In the genomic region with DNA sequence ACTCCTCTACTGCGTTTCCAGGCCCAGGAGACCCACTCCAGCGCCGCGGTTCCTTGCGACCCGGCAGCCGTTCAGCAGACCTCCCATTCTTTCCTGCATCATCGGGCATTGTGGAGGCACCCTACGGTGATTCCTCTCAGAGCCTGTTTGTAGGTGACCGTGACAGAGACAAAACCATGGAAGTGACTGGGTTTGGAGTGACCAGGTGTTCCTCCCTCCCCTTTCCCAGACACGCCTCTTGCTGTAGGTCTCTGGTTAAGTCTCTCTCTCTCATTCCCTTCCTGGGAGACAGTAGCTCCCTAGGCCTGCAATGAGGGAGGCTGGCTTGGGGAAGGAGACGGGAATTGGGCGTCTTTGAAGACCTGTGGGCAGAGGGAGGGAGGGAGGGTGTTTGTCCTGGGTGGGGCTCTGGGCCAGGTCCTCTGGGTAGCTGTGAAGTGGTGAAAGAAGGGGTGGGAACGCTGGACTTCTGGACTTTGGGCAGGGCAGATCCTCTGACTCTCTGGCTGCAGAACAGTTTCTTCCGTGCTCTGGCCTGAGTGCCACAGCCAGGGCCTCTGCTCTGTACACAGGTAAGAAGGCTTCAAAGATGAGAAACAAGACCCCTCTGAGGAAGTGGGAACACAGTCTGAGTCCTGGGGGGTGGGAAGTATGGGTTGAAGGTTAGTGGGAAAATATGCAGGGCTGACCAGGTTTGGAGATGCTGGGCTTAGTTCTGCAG, we compare ENCODE assay signal across 1 cellular context.
TF ChIP-seq lines count a peak whose summit lies in the region.

No MANE protein-coding gene starts in this region.

TF ChIP-seq in K562, 482 proteins besides CTCF, POLR2A, EP300 and RAD21 (continued from another document and continues in another):
- TF ChIP-seq, protein P1, sequence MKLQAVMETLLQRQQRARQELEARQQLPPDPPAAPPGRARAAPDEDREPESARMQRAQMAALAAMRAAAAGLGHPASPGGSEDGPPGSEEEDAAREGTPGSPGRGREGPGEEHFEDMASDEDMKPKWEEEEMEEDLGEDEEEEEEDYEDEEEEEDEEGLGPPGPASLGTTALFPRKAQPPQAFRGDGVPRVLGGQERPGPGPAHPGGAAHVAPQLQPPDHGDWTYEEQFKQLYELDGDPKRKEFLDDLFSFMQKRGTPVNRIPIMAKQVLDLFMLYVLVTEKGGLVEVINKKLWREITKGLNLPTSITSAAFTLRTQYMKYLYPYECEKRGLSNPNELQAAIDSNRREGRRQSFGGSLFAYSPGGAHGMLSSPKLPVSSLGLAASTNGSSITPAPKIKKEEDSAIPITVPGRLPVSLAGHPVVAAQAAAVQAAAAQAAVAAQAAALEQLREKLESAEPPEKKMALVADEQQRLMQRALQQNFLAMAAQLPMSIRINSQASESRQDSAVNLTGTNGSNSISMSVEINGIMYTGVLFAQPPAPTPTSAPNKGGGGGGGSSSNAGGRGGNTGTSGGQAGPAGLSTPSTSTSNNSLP (IDR thresholded peaks at IDR 0.05; ENCODE audit: borderline replicate concordance, low read depth, low read length) = no peak
- TF ChIP-seq ETS2 (tag; IDR thresholded peaks at IDR 0.05; ENCODE audit: borderline replicate concordance, poor library complexity, severe bottlenecking) (no peak), HDAC6 (IDR thresholded peaks at IDR 0.05; ENCODE audit: low read depth, low read length) (no peak), NR2C1 (IDR thresholded peaks at IDR 0.05) (no peak), NR2C1 (tag; IDR thresholded peaks at IDR 0.05) (no peak; the same call in 1 of the 2 replicates), GATAD2A (IDR thresholded peaks at IDR 0.05) (no peak), HDAC8 (tag; IDR thresholded peaks at IDR 0.05) (no peak), POLR2B (IDR thresholded peaks at IDR 0.05; ENCODE audit: low read depth, partially characterized antibody) (no peak), KAT8 (IDR thresholded peaks at IDR 0.05; ENCODE audit: low read depth) (no peak), NR2C2 (CRISPR knock-in tag; IDR thresholded peaks at IDR 0.05) (no peak), NR2C2 (tag; IDR thresholded peaks at IDR 0.05) (peak; percentile 77), JUND (IDR thresholded peaks at IDR 0.05; ENCODE audit: borderline replicate concordance, low read depth, low read length) (no peak; the same call in 1 of the 2 replicates), JUND (tag; IDR thresholded peaks at IDR 0.05; ENCODE audit: borderline replicate concordance, low read depth, low read length) (no peak), FOXM1 (IDR thresholded peaks at IDR 0.05; ENCODE audit: low read depth) (no peak), FOXM1 (CRISPR knock-in tag; IDR thresholded peaks at IDR 0.05; ENCODE audit: low read depth) (no peak), TAF15 (IDR thresholded peaks at IDR 0.05; ENCODE audit: low read depth, low read length) (no peak), CBX1 (IDR thresholded peaks at IDR 0.05; ENCODE audit: low read depth) (no peak), TCFL5 (CRISPR knock-in tag; conservative IDR thresholded peaks at IDR 0.05) (no peak), MCM7 (IDR thresholded peaks at IDR 0.05) (no peak), TAF1 (IDR thresholded peaks at IDR 0.05; ENCODE audit: control insufficient read depth, extremely low read depth, insufficient read depth, low read length, severe bottlenecking) (no peak), ZNF696 (CRISPR knock-in tag; conservative IDR thresholded peaks at IDR 0.05) (no peak), PRPF4 (IDR thresholded peaks at IDR 0.05; ENCODE audit: insufficient read depth, low read depth, low read length, poor library complexity, severe bottlenecking) (no peak), BACH1 (tag; IDR thresholded peaks at IDR 0.05) (no peak), FUS (optimal IDR thresholded peaks at IDR 0.05; ENCODE audit: low read depth, low read length) (no peak), FOXK1 (CRISPR knock-in tag; IDR thresholded peaks at IDR 0.05; ENCODE audit: borderline replicate concordance) (no peak), ZNF830 (CRISPR knock-in tag; IDR thresholded peaks at IDR 0.05) (no peak), CXXC5 (CRISPR knock-in tag; IDR thresholded peaks at IDR 0.05) (no peak), ARID1B (IDR thresholded peaks at IDR 0.05) (no peak; the same call in 1 of the 2 replicates), ZBTB1 (CRISPR knock-in tag; IDR thresholded peaks at IDR 0.05; ENCODE audit: borderline replicate concordance, low read depth) (no peak), NCOA4 (IDR thresholded peaks at IDR 0.05; ENCODE audit: partially characterized antibody) (no peak), PHF8 (IDR thresholded peaks at IDR 0.05; ENCODE audit: borderline replicate concordance, low read length) (peak; percentile 41; the same call in 1 of the 2 replicates), SRSF3 (IDR thresholded peaks at IDR 0.05; ENCODE audit: insufficient read depth, low read length) (no peak), ELF1 (tag; IDR thresholded peaks at IDR 0.05) (no peak), HEY1 (CRISPR knock-in tag; IDR thresholded peaks at IDR 0.05; ENCODE audit: borderline replicate concordance) (no peak)
- TF ChIP-seq, protein P2, sequence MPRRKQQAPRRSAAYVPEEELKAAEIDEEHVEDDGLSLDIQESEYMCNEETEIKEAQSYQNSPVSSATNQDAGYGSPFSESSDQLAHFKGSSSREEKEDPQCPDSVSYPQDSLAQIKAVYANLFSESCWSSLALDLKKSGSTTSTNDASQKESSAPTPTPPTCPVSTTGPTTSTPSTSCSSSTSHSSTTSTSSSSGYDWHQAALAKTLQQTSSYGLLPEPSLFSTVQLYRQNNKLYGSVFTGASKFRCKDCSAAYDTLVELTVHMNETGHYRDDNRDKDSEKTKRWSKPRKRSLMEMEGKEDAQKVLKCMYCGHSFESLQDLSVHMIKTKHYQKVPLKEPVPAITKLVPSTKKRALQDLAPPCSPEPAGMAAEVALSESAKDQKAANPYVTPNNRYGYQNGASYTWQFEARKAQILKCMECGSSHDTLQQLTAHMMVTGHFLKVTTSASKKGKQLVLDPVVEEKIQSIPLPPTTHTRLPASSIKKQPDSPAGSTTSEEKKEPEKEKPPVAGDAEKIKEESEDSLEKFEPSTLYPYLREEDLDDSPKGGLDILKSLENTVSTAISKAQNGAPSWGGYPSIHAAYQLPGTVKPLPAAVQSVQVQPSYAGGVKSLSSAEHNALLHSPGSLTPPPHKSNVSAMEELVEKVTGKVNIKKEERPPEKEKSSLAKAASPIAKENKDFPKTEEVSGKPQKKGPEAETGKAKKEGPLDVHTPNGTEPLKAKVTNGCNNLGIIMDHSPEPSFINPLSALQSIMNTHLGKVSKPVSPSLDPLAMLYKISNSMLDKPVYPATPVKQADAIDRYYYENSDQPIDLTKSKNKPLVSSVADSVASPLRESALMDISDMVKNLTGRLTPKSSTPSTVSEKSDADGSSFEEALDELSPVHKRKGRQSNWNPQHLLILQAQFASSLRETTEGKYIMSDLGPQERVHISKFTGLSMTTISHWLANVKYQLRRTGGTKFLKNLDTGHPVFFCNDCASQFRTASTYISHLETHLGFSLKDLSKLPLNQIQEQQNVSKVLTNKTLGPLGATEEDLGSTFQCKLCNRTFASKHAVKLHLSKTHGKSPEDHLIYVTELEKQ (CRISPR knock-in tag; IDR thresholded peaks at IDR 0.05) = no peak
- TF ChIP-seq, protein P3, sequence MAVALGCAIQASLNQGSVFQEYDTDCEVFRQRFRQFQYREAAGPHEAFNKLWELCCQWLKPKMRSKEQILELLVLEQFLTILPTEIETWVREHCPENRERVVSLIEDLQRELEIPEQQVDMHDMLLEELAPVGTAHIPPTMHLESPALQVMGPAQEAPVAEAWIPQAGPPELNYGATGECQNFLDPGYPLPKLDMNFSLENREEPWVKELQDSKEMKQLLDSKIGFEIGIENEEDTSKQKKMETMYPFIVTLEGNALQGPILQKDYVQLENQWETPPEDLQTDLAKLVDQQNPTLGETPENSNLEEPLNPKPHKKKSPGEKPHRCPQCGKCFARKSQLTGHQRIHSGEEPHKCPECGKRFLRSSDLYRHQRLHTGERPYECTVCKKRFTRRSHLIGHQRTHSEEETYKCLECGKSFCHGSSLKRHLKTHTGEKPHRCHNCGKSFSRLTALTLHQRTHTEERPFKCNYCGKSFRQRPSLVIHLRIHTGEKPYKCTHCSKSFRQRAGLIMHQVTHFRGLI (CRISPR knock-in tag; IDR thresholded peaks at IDR 0.05) = no peak
- TF ChIP-seq, protein P4, sequence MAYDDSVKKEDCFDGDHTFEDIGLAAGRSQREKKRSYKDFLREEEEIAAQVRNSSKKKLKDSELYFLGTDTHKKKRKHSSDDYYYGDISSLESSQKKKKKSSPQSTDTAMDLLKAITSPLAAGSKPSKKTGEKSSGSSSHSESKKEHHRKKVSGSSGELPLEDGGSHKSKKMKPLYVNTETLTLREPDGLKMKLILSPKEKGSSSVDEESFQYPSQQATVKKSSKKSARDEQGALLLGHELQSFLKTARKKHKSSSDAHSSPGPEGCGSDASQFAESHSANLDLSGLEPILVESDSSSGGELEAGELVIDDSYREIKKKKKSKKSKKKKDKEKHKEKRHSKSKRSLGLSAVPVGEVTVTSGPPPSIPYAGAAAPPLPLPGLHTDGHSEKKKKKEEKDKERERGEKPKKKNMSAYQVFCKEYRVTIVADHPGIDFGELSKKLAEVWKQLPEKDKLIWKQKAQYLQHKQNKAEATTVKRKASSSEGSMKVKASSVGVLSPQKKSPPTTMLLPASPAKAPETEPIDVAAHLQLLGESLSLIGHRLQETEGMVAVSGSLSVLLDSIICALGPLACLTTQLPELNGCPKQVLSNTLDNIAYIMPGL (CRISPR knock-in tag; IDR thresholded peaks at IDR 0.05) = no peak
- TF ChIP-seq, protein P5, sequence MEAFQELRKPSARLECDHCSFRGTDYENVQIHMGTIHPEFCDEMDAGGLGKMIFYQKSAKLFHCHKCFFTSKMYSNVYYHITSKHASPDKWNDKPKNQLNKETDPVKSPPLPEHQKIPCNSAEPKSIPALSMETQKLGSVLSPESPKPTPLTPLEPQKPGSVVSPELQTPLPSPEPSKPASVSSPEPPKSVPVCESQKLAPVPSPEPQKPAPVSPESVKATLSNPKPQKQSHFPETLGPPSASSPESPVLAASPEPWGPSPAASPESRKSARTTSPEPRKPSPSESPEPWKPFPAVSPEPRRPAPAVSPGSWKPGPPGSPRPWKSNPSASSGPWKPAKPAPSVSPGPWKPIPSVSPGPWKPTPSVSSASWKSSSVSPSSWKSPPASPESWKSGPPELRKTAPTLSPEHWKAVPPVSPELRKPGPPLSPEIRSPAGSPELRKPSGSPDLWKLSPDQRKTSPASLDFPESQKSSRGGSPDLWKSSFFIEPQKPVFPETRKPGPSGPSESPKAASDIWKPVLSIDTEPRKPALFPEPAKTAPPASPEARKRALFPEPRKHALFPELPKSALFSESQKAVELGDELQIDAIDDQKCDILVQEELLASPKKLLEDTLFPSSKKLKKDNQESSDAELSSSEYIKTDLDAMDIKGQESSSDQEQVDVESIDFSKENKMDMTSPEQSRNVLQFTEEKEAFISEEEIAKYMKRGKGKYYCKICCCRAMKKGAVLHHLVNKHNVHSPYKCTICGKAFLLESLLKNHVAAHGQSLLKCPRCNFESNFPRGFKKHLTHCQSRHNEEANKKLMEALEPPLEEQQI (IDR thresholded peaks at IDR 0.05) = no peak
- TF ChIP-seq, protein P6, sequence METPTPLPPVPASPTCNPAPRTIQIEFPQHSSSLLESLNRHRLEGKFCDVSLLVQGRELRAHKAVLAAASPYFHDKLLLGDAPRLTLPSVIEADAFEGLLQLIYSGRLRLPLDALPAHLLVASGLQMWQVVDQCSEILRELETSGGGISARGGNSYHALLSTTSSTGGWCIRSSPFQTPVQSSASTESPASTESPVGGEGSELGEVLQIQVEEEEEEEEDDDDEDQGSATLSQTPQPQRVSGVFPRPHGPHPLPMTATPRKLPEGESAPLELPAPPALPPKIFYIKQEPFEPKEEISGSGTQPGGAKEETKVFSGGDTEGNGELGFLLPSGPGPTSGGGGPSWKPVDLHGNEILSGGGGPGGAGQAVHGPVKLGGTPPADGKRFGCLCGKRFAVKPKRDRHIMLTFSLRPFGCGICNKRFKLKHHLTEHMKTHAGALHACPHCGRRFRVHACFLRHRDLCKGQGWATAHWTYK (CRISPR knock-in tag; IDR thresholded peaks at IDR 0.05) = no peak
- TF ChIP-seq, protein P7, sequence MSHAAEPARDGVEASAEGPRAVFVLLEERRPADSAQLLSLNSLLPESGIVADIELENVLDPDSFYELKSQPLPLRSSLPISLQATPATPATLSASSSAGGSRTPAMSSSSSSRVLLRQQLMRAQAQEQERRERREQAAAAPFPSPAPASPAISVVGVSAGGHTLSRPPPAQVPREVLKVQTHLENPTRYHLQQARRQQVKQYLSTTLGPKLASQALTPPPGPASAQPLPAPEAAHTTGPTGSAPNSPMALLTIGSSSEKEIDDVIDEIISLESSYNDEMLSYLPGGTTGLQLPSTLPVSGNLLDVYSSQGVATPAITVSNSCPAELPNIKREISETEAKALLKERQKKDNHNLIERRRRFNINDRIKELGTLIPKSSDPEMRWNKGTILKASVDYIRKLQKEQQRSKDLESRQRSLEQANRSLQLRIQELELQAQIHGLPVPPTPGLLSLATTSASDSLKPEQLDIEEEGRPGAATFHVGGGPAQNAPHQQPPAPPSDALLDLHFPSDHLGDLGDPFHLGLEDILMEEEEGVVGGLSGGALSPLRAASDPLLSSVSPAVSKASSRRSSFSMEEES (CRISPR knock-in tag; IDR thresholded peaks at IDR 0.05) = no peak
- TF ChIP-seq, protein P8, sequence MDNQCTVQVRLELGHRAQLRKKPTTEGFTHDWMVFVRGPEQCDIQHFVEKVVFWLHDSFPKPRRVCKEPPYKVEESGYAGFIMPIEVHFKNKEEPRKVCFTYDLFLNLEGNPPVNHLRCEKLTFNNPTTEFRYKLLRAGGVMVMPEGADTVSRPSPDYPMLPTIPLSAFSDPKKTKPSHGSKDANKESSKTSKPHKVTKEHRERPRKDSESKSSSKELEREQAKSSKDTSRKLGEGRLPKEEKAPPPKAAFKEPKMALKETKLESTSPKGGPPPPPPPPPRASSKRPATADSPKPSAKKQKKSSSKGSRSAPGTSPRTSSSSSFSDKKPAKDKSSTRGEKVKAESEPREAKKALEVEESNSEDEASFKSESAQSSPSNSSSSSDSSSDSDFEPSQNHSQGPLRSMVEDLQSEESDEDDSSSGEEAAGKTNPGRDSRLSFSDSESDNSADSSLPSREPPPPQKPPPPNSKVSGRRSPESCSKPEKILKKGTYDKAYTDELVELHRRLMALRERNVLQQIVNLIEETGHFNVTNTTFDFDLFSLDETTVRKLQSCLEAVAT (IDR thresholded peaks at IDR 0.05) = 0 out of 4 replicates have a peak, but pooled peaks of 1 of the 2 experiments have one; percentile 35
- TF ChIP-seq, protein P9, sequence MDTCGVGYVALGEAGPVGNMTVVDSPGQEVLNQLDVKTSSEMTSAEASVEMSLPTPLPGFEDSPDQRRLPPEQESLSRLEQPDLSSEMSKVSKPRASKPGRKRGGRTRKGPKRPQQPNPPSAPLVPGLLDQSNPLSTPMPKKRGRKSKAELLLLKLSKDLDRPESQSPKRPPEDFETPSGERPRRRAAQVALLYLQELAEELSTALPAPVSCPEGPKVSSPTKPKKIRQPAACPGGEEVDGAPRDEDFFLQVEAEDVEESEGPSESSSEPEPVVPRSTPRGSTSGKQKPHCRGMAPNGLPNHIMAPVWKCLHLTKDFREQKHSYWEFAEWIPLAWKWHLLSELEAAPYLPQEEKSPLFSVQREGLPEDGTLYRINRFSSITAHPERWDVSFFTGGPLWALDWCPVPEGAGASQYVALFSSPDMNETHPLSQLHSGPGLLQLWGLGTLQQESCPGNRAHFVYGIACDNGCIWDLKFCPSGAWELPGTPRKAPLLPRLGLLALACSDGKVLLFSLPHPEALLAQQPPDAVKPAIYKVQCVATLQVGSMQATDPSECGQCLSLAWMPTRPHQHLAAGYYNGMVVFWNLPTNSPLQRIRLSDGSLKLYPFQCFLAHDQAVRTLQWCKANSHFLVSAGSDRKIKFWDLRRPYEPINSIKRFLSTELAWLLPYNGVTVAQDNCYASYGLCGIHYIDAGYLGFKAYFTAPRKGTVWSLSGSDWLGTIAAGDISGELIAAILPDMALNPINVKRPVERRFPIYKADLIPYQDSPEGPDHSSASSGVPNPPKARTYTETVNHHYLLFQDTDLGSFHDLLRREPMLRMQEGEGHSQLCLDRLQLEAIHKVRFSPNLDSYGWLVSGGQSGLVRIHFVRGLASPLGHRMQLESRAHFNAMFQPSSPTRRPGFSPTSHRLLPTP (IDR thresholded peaks at IDR 0.05; ENCODE audit: borderline replicate concordance, extremely low read depth, insufficient read length) = no peak
